ENCODE assay signal across 10 cellular contexts in the genomic region with DNA sequence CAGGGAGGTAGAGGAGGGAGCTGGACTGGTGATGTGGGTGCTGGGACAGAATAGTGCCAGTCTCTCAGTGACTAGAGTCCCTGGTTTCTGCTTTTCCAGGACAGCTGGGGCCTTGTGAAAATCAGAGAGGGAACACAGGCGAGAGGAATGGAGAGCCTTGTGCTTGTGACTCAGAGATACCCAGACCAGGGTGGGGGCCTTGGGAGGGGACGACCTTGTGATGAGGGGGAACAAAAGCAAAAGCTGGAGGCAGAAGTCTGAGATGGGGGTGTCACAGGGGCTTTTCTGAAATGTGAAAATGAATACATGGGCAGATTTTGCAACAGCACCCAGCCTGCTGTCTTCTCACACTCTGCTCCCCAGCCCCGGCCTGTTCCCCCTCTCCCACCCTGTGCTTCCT. TPM values are rescaled to one million over a fixed set of nuclear protein-coding genes. Genes with fewer than 3 reads are reported as not detected.
DNase-seq lines count a peak whose midpoint lies in the region; ATAC-seq and TF ChIP-seq lines count a peak whose summit lies in the region.
"Had no signal": no experiment of that assay in that cellular context is flagged by ENCODE, and none has a peak within 500 bp of the region (broad histone marks: within the 10 kb centered on the region; RNA-seq: fewer than 3 reads in every experiment).

No MANE protein-coding gene starts in this region.

- H3K4me3 Mint-ChIP-seq in activated T-cell treated with anti-CD3 and anti-CD28 coated beads, Interleukin-2, amount 50 U/mL, for 24 hours = no peak overlapping the region
- no peak overlapping the region for H3K4me3 Mint-ChIP-seq in osteocyte (ENCODE audit: unreplicated experiment)

- no peaks in the 10 kb centered on the region for H3K9me3 Mint-ChIP-seq in activated T-cell treated with anti-CD3 and anti-CD28 coated beads, Interleukin-2, amount 50 U/mL, for 24 hours
- no peaks in the 10 kb centered on the region for H3K9me3 Mint-ChIP-seq in osteocyte (ENCODE audit: unreplicated experiment)

- peaks cover 17% of the 10 kb centered on the region for H3K4me1 Mint-ChIP-seq in activated T-cell treated with anti-CD3 and anti-CD28 coated beads, Interleukin-2, amount 50 U/mL, for 24 hours (ENCODE audit: low read depth)
- H3K4me1 Mint-ChIP-seq in osteocyte (ENCODE audit: unreplicated experiment) = peaks cover 43% of the 10 kb centered on the region

- H3K4me3 ChIP-seq in fibroblast of villous mesenchyme (ENCODE audit: low read depth, low read length) (no peak overlapping the region), urinary bladder (ENCODE audit: low read depth, low read length) (no peak overlapping the region)
- H3K4me3 ChIP-seq: lung had no signal

- H3K36me3 Mint-ChIP-seq in activated T-cell treated with anti-CD3 and anti-CD28 coated beads, Interleukin-2, amount 50 U/mL, for 24 hours (ENCODE audit: low read depth) = peaks cover 2% of the 10 kb centered on the region
- peaks cover 2% of the 10 kb centered on the region for H3K36me3 Mint-ChIP-seq in osteocyte (ENCODE audit: unreplicated experiment)

- peak overlapping the region; percentile 29 for H3K27ac Mint-ChIP-seq in activated T-cell treated with anti-CD3 and anti-CD28 coated beads, Interleukin-2, amount 50 U/mL, for 24 hours
- peak overlapping the region; percentile 95 for H3K27ac Mint-ChIP-seq in osteocyte (ENCODE audit: unreplicated experiment)

- H3K27me3 Mint-ChIP-seq in activated T-cell treated with anti-CD3 and anti-CD28 coated beads, Interleukin-2, amount 50 U/mL, for 24 hours = no peaks in the 10 kb centered on the region
- no peaks in the 10 kb centered on the region for H3K27me3 Mint-ChIP-seq in osteocyte (ENCODE audit: unreplicated experiment)

- DNase-seq in activated T-cell treated with anti-CD3 and anti-CD28 coated beads, Interleukin-2, amount 50 U/mL, for 24 hours = no peak
- no peak for DNase-seq in activated T-cell treated with anti-CD3 and anti-CD28 coated beads, Interleukin-2, amount 50 U/mL, for 1 hour
- DNase-seq in fibroblast of villous mesenchyme (ENCODE audit: low read depth) (peak; percentile 61), osteocyte (ENCODE audit: extremely low spot score, unreplicated experiment) (no peak), SW 1271 (lab: John Stamatoyannopoulos, UW) (no peak)
- DNase-seq in activated CD4-positive, CD25-positive, alpha-beta regulatory T cell (lab: John Stamatoyannopoulos, UW) = no peak
- DNase-seq: NCI-H2171 had no signal

- H3K27ac ChIP-seq in urinary bladder (ENCODE audit: low read depth) = peak overlapping the region; percentile 93

- H3K36me3 ChIP-seq in urinary bladder (ENCODE audit: insufficient read depth) = no peaks in the 10 kb centered on the region

- 30% methylated on average over 3 of the region's 3 CpGs for WGBS in urinary bladder

- no peak for TF ChIP-seq CTCF in fibroblast of villous mesenchyme (IDR thresholded peaks at IDR 0.05; ENCODE audit: insufficient read depth, low read depth, low read length)
- no peak for TF ChIP-seq CTCF in osteocyte (IDR thresholded peaks at IDR 0.05)

- ATAC-seq in GM19463 (IDR thresholded peaks at IDR 0.05; ENCODE audit: unreplicated experiment) = no peak

- H3K4me1 ChIP-seq in urinary bladder (ENCODE audit: insufficient read depth) = no peaks in the 10 kb centered on the region

RNA-seq across cellular contexts. Expression of a gene that starts 3.4 kb away (rescaled TPM):
- total RNA-seq in fibroblast of villous mesenchyme (16.8 and 39.3 TPM in 2 replicates), osteocyte (10.5 and 14.4 TPM in 2 replicates), urinary bladder (16.8 TPM)
- 43.3 TPM for polyA plus RNA-seq in urinary bladder

RNA-seq across cellular contexts. Expression of a gene that starts 5.8 kb away (rescaled TPM):
- total RNA-seq in fibroblast of villous mesenchyme (35.4 and 39.0 TPM in 2 replicates), osteocyte (55.7 and 60.5 TPM in 2 replicates), urinary bladder (24.5 TPM)
- polyA plus RNA-seq in urinary bladder = 28.6 TPM

RNA-seq across cellular contexts. Expression of a gene that starts 15.6 kb away (rescaled TPM):
- total RNA-seq in fibroblast of villous mesenchyme (20.3 and 27.2 TPM in 2 replicates), osteocyte (55.4 and 67.2 TPM in 2 replicates), urinary bladder (28.9 TPM)
- polyA plus RNA-seq in urinary bladder = 32.9 TPM

RNA-seq across cellular contexts. Expression of a gene that starts 39.6 kb away (rescaled TPM):
- total RNA-seq in fibroblast of villous mesenchyme (37.7 and 47.1 TPM in 2 replicates), osteocyte (53.8 and 54.2 TPM in 2 replicates), urinary bladder (11.9 TPM)
- 23.8 TPM for polyA plus RNA-seq in urinary bladder
